ENCODE assay signal across 5 cellular contexts in genomic region chr9:67418496-67419079, GRCh38.
DNase-seq lines count a peak whose midpoint lies in the region; ATAC-seq and TF ChIP-seq lines count a peak whose summit lies in the region.
"Not testable (repeated sequence)": the region's sequence is repeated elsewhere in the genome, so short reads cannot be mapped to it uniquely, and the experiment has no call there.

No MANE protein-coding gene starts in this region.

- not testable (repeated sequence) for H3K27me3 ChIP-seq in gastroesophageal sphincter

- ATAC-seq in HG02870 (IDR thresholded peaks at IDR 0.05; ENCODE audit: unreplicated experiment) (peak; percentile 46), gastroesophageal sphincter (peak; percentile 18), Right ventricle myocardium superior (ENCODE audit: poor library complexity) (peak; percentile 64), left ventricle myocardium superior (peak; percentile 72), omental fat pad (ENCODE audit: low FRiP score) (peak; percentile 45)

- TF ChIP-seq EP300 in gastroesophageal sphincter (IDR thresholded peaks at IDR 0.05), result not testable (repeated sequence)

- not testable (repeated sequence) for H3K36me3 ChIP-seq in gastroesophageal sphincter

- not testable (repeated sequence) for H3K4me3 ChIP-seq in gastroesophageal sphincter

- not testable (repeated sequence) for H3K4me1 ChIP-seq in gastroesophageal sphincter

- not testable (repeated sequence) for TF ChIP-seq POLR2A in gastroesophageal sphincter (IDR thresholded peaks at IDR 0.05)

- H3K27ac ChIP-seq in gastroesophageal sphincter, result not testable (repeated sequence)

- intact Hi-C loops in Right ventricle myocardium superior (cut with DNase I); left ventricle myocardium superior (cut with micrococcal nuclease): not testable (repeated sequence)

- not testable (repeated sequence) for DNase-seq in Right ventricle myocardium superior; left ventricle myocardium superior; omental fat pad (ENCODE audit: low spot score)

- no CpG with 5 or more reads among the region's 4 CpGs for WGBS in gastroesophageal sphincter (ENCODE audit: low coverage in 1 of 2), 2 donors

- not testable (repeated sequence) for H3K9me3 ChIP-seq in gastroesophageal sphincter

- TF ChIP-seq CTCF in gastroesophageal sphincter (IDR thresholded peaks at IDR 0.05); omental fat pad (IDR thresholded peaks at IDR 0.05): not testable (repeated sequence)

Comparison
In these comparisons a context has a peak if more than half of its experiments do, and no peak if none do; other contexts are left out.
1. ATAC-seq: peak in every context shown above with its lines; median percentile 72 in left ventricle myocardium superior; 64 in Right ventricle myocardium superior; 46 in HG02870; 45 in omental fat pad; 18 in gastroesophageal sphincter.